ENCODE assay signal across 1 cellular context in genomic region chr9:128917151-128917849, GRCh38.
TF ChIP-seq lines count a peak whose summit lies in the region.

No MANE protein-coding gene starts in this region.

TF ChIP-seq in HepG2, 621 proteins besides CTCF, POLR2A, EP300 and RAD21 (continued from another document and continues in another):
- TF ChIP-seq TBX3 (IDR thresholded peaks at IDR 0.05; ENCODE audit: borderline replicate concordance) (no peak), HOXA7 (CRISPR knock-in tag; IDR thresholded peaks at IDR 0.05) (0 out of 2 replicates have a peak, but pooled peaks have one; percentile 43), ZBTB1 (CRISPR knock-in tag; IDR thresholded peaks at IDR 0.05; ENCODE audit: borderline replicate concordance) (no peak), FOXA3 (CRISPR knock-in tag; IDR thresholded peaks at IDR 0.05) (peak; percentile 67), ZNF253 (CRISPR knock-in tag; IDR thresholded peaks at IDR 0.05; ENCODE audit: borderline replicate concordance) (peak; percentile 75; the same call in 1 of the 2 replicates), KAT7 (CRISPR knock-in tag; IDR thresholded peaks at IDR 0.05; ENCODE audit: borderline replicate concordance) (peak; percentile 44; the same call in 1 of the 2 replicates), NR1H2 (CRISPR knock-in tag; IDR thresholded peaks at IDR 0.05; ENCODE audit: borderline replicate concordance, low read depth) (no peak), SPEN (CRISPR knock-in tag; IDR thresholded peaks at IDR 0.05; ENCODE audit: low read depth) (peak; percentile 35; the same call in 1 of the 2 replicates), BCL6 (CRISPR knock-in tag; IDR thresholded peaks at IDR 0.05) (no peak; the same call in 1 of the 2 replicates), NFIC (IDR thresholded peaks at IDR 0.05; ENCODE audit: low read length) (peak; percentile 63), YEATS4 (CRISPR knock-in tag; IDR thresholded peaks at IDR 0.05; ENCODE audit: borderline replicate concordance) (peak; percentile 46; the same call in 1 of the 2 replicates), ZNF784 (CRISPR knock-in tag; IDR thresholded peaks at IDR 0.05; ENCODE audit: borderline replicate concordance) (no peak), SIX4 (CRISPR knock-in tag; IDR thresholded peaks at IDR 0.05) (0 out of 2 replicates have a peak, but pooled peaks have one; percentile 20), ZNF230 (CRISPR knock-in tag; IDR thresholded peaks at IDR 0.05) (0 out of 2 replicates have a peak, but pooled peaks have one; percentile 58), PRDM15 (CRISPR knock-in tag; IDR thresholded peaks at IDR 0.05) (no peak), ZNF224 (CRISPR knock-in tag; IDR thresholded peaks at IDR 0.05) (peak; percentile 74; the same call in 1 of the 2 replicates), ELF3 (CRISPR knock-in tag; IDR thresholded peaks at IDR 0.05) (peak; percentile 80), KDM5B (CRISPR knock-in tag; IDR thresholded peaks at IDR 0.05; ENCODE audit: borderline replicate concordance) (peak; percentile 71; the same call in 1 of the 2 replicates), PITX1 (CRISPR knock-in tag; IDR thresholded peaks at IDR 0.05) (peak; percentile 77), MED1 (CRISPR knock-in tag; IDR thresholded peaks at IDR 0.05) (peak; percentile 94), TBX2 (CRISPR knock-in tag; IDR thresholded peaks at IDR 0.05; ENCODE audit: borderline replicate concordance) (peak; percentile 72; the same call in 1 of the 2 replicates), SNAPC2 (CRISPR knock-in tag; IDR thresholded peaks at IDR 0.05) (0 out of 2 replicates have a peak, but pooled peaks have one; percentile 69), THAP8 (CRISPR knock-in tag; IDR thresholded peaks at IDR 0.05; ENCODE audit: borderline replicate concordance) (no peak), ZNF564 (CRISPR knock-in tag; IDR thresholded peaks at IDR 0.05) (peak; percentile 74; the same call in 1 of the 2 replicates), ZFX (CRISPR knock-in tag; IDR thresholded peaks at IDR 0.05; ENCODE audit: low read depth) (peak; percentile 45; the same call in 1 of the 2 replicates), ZNF30 (CRISPR knock-in tag; IDR thresholded peaks at IDR 0.05) (no peak), ELF4 (CRISPR knock-in tag; IDR thresholded peaks at IDR 0.05; ENCODE audit: borderline replicate concordance) (peak; percentile 71; the same call in 1 of the 2 replicates), FOSL1 (CRISPR knock-in tag; IDR thresholded peaks at IDR 0.05; ENCODE audit: borderline replicate concordance) (no peak), DMAP1 (CRISPR knock-in tag; IDR thresholded peaks at IDR 0.05) (peak; percentile 36; the same call in 1 of the 2 replicates), ZMYM3 (CRISPR knock-in tag; IDR thresholded peaks at IDR 0.05) (peak; percentile 31; the same call in 1 of the 2 replicates), ZSCAN5A (CRISPR knock-in tag; IDR thresholded peaks at IDR 0.05; ENCODE audit: borderline replicate concordance) (0 out of 2 replicates have a peak, but pooled peaks have one; percentile 61), ZNF781 (CRISPR knock-in tag; IDR thresholded peaks at IDR 0.05; ENCODE audit: borderline replicate concordance, not compliant biosample characterization) (peak; percentile 19), GATAD2A (CRISPR knock-in tag; IDR thresholded peaks at IDR 0.05) (peak; percentile 87; the same call in 1 of the 2 replicates), ZNF788 (CRISPR knock-in tag; IDR thresholded peaks at IDR 0.05; ENCODE audit: borderline replicate concordance) (peak; percentile 37; the same call in 1 of the 2 replicates), SNAI1 (CRISPR knock-in tag; IDR thresholded peaks at IDR 0.05; ENCODE audit: borderline replicate concordance) (no peak)
- TF ChIP-seq, protein P1, sequence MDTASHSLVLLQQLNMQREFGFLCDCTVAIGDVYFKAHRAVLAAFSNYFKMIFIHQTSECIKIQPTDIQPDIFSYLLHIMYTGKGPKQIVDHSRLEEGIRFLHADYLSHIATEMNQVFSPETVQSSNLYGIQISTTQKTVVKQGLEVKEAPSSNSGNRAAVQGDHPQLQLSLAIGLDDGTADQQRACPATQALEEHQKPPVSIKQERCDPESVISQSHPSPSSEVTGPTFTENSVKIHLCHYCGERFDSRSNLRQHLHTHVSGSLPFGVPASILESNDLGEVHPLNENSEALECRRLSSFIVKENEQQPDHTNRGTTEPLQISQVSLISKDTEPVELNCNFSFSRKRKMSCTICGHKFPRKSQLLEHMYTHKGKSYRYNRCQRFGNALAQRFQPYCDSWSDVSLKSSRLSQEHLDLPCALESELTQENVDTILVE (CRISPR knock-in tag; IDR thresholded peaks at IDR 0.05), result peak; percentile 26; the same call in 1 of the 2 replicates
- TF ChIP-seq, protein P2, sequence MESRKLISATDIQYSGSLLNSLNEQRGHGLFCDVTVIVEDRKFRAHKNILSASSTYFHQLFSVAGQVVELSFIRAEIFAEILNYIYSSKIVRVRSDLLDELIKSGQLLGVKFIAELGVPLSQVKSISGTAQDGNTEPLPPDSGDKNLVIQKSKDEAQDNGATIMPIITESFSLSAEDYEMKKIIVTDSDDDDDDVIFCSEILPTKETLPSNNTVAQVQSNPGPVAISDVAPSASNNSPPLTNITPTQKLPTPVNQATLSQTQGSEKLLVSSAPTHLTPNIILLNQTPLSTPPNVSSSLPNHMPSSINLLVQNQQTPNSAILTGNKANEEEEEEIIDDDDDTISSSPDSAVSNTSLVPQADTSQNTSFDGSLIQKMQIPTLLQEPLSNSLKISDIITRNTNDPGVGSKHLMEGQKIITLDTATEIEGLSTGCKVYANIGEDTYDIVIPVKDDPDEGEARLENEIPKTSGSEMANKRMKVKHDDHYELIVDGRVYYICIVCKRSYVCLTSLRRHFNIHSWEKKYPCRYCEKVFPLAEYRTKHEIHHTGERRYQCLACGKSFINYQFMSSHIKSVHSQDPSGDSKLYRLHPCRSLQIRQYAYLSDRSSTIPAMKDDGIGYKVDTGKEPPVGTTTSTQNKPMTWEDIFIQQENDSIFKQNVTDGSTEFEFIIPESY (CRISPR knock-in tag; IDR thresholded peaks at IDR 0.05), result peak; percentile 70; the same call in 1 of the 2 replicates
- TF ChIP-seq, protein P3, sequence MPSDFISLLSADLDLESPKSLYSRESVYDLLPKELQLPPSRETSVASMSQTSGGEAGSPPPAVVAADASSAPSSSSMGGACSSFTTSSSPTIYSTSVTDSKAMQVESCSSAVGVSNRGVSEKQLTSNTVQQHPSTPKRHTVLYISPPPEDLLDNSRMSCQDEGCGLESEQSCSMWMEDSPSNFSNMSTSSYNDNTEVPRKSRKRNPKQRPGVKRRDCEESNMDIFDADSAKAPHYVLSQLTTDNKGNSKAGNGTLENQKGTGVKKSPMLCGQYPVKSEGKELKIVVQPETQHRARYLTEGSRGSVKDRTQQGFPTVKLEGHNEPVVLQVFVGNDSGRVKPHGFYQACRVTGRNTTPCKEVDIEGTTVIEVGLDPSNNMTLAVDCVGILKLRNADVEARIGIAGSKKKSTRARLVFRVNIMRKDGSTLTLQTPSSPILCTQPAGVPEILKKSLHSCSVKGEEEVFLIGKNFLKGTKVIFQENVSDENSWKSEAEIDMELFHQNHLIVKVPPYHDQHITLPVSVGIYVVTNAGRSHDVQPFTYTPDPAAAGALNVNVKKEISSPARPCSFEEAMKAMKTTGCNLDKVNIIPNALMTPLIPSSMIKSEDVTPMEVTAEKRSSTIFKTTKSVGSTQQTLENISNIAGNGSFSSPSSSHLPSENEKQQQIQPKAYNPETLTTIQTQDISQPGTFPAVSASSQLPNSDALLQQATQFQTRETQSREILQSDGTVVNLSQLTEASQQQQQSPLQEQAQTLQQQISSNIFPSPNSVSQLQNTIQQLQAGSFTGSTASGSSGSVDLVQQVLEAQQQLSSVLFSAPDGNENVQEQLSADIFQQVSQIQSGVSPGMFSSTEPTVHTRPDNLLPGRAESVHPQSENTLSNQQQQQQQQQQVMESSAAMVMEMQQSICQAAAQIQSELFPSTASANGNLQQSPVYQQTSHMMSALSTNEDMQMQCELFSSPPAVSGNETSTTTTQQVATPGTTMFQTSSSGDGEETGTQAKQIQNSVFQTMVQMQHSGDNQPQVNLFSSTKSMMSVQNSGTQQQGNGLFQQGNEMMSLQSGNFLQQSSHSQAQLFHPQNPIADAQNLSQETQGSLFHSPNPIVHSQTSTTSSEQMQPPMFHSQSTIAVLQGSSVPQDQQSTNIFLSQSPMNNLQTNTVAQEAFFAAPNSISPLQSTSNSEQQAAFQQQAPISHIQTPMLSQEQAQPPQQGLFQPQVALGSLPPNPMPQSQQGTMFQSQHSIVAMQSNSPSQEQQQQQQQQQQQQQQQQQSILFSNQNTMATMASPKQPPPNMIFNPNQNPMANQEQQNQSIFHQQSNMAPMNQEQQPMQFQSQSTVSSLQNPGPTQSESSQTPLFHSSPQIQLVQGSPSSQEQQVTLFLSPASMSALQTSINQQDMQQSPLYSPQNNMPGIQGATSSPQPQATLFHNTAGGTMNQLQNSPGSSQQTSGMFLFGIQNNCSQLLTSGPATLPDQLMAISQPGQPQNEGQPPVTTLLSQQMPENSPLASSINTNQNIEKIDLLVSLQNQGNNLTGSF (CRISPR knock-in tag; IDR thresholded peaks at IDR 0.05), result 0 out of 2 replicates have a peak, but pooled peaks have one; percentile 23
- TF ChIP-seq, protein P4, sequence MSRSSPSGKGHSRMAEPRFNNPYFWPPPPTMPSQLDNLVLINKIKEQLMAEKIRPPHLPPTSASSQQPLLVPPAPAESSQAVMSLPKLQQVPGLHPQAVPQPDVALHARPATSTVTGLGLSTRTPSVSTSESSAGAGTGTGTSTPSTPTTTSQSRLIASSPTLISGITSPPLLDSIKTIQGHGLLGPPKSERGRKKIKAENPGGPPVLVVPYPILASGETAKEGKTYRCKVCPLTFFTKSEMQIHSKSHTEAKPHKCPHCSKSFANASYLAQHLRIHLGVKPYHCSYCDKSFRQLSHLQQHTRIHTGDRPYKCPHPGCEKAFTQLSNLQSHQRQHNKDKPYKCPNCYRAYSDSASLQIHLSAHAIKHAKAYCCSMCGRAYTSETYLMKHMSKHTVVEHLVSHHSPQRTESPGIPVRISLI (CRISPR knock-in tag; IDR thresholded peaks at IDR 0.05; ENCODE audit: borderline replicate concordance), result peak; percentile 89; the same call in 1 of the 2 replicates
- TF ChIP-seq, protein P5, sequence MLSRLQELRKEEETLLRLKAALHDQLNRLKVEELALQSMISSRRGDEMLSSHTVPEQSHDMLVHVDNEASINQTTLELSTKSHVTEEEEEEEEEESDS (CRISPR knock-in tag; IDR thresholded peaks at IDR 0.05; ENCODE audit: borderline replicate concordance), result no peak
- TF ChIP-seq, protein P6, sequence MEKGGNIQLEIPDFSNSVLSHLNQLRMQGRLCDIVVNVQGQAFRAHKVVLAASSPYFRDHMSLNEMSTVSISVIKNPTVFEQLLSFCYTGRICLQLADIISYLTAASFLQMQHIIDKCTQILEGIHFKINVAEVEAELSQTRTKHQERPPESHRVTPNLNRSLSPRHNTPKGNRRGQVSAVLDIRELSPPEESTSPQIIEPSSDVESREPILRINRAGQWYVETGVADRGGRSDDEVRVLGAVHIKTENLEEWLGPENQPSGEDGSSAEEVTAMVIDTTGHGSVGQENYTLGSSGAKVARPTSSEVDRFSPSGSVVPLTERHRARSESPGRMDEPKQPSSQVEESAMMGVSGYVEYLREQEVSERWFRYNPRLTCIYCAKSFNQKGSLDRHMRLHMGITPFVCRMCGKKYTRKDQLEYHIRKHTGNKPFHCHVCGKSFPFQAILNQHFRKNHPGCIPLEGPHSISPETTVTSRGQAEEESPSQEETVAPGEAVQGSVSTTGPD (CRISPR knock-in tag; IDR thresholded peaks at IDR 0.05), result peak; percentile 96
- TF ChIP-seq, protein P7, sequence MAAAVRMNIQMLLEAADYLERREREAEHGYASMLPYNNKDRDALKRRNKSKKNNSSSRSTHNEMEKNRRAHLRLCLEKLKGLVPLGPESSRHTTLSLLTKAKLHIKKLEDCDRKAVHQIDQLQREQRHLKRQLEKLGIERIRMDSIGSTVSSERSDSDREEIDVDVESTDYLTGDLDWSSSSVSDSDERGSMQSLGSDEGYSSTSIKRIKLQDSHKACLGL (CRISPR knock-in tag; IDR thresholded peaks at IDR 0.05), result 0 out of 2 replicates have a peak, but pooled peaks have one; percentile 22
